Comparison of ENCODE assay signal across 8 cellular contexts in genomic region chr17:79778504-79779087, GRCh38. TPM values are rescaled to one million over a fixed set of nuclear protein-coding genes. Genes with fewer than 3 reads are reported as not detected.
DNase-seq lines count a peak whose midpoint lies in the region; ATAC-seq and TF ChIP-seq lines count a peak whose summit lies in the region.

No MANE protein-coding gene starts in this region.

- H3K79me2 ChIP-seq in osteoblast (ENCODE audit: insufficient read depth, low read length) = no peaks in the 10 kb centered on the region

- H3K36me3 ChIP-seq in osteoblast (ENCODE audit: insufficient read depth, low read length) = no peaks in the 10 kb centered on the region

- no peak overlapping the region for H3K27ac ChIP-seq in osteoblast (ENCODE audit: low read depth, low read length)

- peaks cover 49% of the 10 kb centered on the region for H3K27me3 ChIP-seq in osteoblast (ENCODE audit: insufficient read depth, low read length)

- peak overlapping the region; percentile 75 for H3K4me2 ChIP-seq in osteoblast (ENCODE audit: insufficient read depth, low read length)

- no peaks in the 10 kb centered on the region for H3K9me3 ChIP-seq in osteoblast (ENCODE audit: low read depth, low read length)

- H3K4me3 ChIP-seq in AG10803 (ENCODE audit: low read length) (peak overlapping the region; percentile 20; the same call in 1 of the 2 replicates), osteoblast (ENCODE audit: insufficient read depth, low read length) (peak overlapping the region; percentile 69)

- in situ Hi-C loops in GM13977 (cut with MboI; ENCODE audit: low pct_unique_long_range_greater_than_20kb, low sequenced_read_pairs, unreplicated experiment) = loop anchor here (25.0 kb wide), 1 partner anchor 184 kb away; no protein-coding TSS in a partner anchor

- ATAC-seq in GM21390 (IDR thresholded peaks at IDR 0.05; ENCODE audit: unreplicated experiment) = peak; percentile 15

- H2AFZ ChIP-seq in osteoblast (ENCODE audit: low read length) = no peak overlapping the region

- no peaks in the 10 kb centered on the region for H4K20me1 ChIP-seq in osteoblast (ENCODE audit: insufficient read depth, low read length)

- peaks cover 4% of the 10 kb centered on the region for H3K4me1 ChIP-seq in osteoblast (ENCODE audit: insufficient read depth, low read length)

- TF ChIP-seq CTCF in AG10803 (conservative IDR thresholded peaks at IDR 0.05; ENCODE audit: low read length) = no peak
- TF ChIP-seq CTCF in osteoblast (IDR thresholded peaks at IDR 0.05; ENCODE audit: extremely low read depth, low read depth, low read length) = no peak
- TF ChIP-seq CTCF in GM13977 (IDR thresholded peaks at IDR 0.05; ENCODE audit: extremely low read depth, insufficient read depth, missing control alignments) = no peak

- no peak for DNase-seq in AG10803 (ENCODE audit: low read depth)
- peak; percentile 13 for DNase-seq in NCI-H774 (lab: John Stamatoyannopoulos, UW)
- DNase-seq in ecto neural progenitor cell (ENCODE audit: low spot score) = peak; percentile 79
- DNase-seq in osteoblast (ENCODE audit: insufficient read length, low spot score, missing footprints) = peak; percentile 88
- no peak for DNase-seq in occipital lobe (lab: John Stamatoyannopoulos, UW)
- DNase-seq in activated CD8-positive, alpha-beta memory T cell treated with anti-CD3 and anti-CD28 coated beads for 24 hours = no peak
- DNase-seq in GM13977 (ENCODE audit: low spot score) = no peak

RNA-seq across cellular contexts. Expression of gene CBX2, which starts 0.6 kb away (rescaled TPM):
- 0.88 and 1.1 TPM in 2 replicates for total RNA-seq in osteoblast
- total RNA-seq in occipital lobe = 5.6 TPM

RNA-seq across cellular contexts. Expression of gene CBX8, which starts 18.3 kb away (rescaled TPM):
- total RNA-seq in osteoblast = 2.4 and 3.3 TPM in 2 replicates
- 8.4 TPM for total RNA-seq in occipital lobe

RNA-seq across cellular contexts. Expression of gene ENPP7, which starts 47.9 kb away (rescaled TPM):
- total RNA-seq in osteoblast (not detected in 2 replicates), occipital lobe (not detected)

Comparison
In these comparisons a context has a peak if more than half of its experiments do, and no peak if none do; other contexts are left out.
1. DNase-seq: peak in NCI-H774 (single experiment), ecto neural progenitor cell (single experiment) and osteoblast (single experiment); none in AG10803 (single experiment), occipital lobe (single experiment), activated CD8-positive, alpha-beta memory T cell treated with anti-CD3 and anti-CD28 coated beads for 24 hours (single experiment) and GM13977 (single experiment).